In the genomic region with DNA sequence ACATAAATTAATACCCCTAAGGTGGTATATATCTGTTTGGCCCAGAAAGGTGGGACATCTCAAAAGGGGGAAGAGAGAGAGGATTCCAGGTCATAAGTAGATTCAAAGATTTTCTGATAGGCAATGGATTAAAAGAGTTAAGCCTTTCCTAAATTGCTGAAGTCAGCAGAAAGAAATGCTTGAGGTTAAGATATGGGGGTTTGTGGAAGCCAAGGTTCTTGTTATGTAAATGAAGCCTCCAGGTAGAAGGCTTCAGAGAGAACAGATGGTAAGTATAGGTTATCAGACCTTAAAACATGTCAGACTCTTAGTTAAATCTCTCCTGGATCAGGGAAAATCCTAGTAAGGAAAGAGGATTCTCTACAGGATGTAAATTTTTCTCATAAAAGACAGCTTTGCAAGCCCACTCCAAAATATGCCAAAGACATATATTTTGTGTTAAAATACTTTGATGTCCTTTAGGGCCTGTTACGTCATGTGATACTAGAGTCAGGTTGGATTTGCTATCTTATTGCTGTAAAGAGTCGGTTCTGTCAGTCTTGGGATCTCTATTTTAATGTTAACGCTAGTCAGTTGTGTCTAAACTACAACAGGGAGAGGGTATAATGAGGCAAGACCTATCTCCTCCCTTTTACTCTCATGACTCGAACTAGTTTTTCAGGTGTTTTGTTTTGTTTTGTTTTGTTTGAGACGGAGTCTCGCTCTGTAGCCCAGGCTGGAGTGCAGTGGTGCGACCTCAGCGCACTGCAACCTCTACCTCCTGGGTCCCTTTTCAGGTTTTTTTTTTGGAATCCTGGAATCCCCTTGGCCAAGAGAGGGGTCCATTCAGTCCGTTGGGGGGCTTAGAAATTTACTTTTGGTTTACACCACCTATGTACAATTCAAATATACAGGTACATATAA, we compare ENCODE assay signal across 2 cellular contexts.
TF ChIP-seq lines count a peak whose summit lies in the region.

No MANE protein-coding gene starts in this region.

TF ChIP-seq in A549, 52 proteins besides CTCF, POLR2A, EP300 and RAD21:
- no peak for TF ChIP-seq PHF8 (IDR thresholded peaks at IDR 0.05; ENCODE audit: borderline replicate concordance, low read depth)
- peak; percentile 94 for TF ChIP-seq MAFK (IDR thresholded peaks at IDR 0.05; ENCODE audit: partially characterized antibody)
- no peak for TF ChIP-seq BHLHE40 (IDR thresholded peaks at IDR 0.05; ENCODE audit: low read depth, low read length)
TF ChIP-seq in A549: peak in this region for 1.

TF ChIP-seq in H1, 55 proteins besides CTCF, POLR2A, EP300 and RAD21:
- TF ChIP-seq, protein P1, sequence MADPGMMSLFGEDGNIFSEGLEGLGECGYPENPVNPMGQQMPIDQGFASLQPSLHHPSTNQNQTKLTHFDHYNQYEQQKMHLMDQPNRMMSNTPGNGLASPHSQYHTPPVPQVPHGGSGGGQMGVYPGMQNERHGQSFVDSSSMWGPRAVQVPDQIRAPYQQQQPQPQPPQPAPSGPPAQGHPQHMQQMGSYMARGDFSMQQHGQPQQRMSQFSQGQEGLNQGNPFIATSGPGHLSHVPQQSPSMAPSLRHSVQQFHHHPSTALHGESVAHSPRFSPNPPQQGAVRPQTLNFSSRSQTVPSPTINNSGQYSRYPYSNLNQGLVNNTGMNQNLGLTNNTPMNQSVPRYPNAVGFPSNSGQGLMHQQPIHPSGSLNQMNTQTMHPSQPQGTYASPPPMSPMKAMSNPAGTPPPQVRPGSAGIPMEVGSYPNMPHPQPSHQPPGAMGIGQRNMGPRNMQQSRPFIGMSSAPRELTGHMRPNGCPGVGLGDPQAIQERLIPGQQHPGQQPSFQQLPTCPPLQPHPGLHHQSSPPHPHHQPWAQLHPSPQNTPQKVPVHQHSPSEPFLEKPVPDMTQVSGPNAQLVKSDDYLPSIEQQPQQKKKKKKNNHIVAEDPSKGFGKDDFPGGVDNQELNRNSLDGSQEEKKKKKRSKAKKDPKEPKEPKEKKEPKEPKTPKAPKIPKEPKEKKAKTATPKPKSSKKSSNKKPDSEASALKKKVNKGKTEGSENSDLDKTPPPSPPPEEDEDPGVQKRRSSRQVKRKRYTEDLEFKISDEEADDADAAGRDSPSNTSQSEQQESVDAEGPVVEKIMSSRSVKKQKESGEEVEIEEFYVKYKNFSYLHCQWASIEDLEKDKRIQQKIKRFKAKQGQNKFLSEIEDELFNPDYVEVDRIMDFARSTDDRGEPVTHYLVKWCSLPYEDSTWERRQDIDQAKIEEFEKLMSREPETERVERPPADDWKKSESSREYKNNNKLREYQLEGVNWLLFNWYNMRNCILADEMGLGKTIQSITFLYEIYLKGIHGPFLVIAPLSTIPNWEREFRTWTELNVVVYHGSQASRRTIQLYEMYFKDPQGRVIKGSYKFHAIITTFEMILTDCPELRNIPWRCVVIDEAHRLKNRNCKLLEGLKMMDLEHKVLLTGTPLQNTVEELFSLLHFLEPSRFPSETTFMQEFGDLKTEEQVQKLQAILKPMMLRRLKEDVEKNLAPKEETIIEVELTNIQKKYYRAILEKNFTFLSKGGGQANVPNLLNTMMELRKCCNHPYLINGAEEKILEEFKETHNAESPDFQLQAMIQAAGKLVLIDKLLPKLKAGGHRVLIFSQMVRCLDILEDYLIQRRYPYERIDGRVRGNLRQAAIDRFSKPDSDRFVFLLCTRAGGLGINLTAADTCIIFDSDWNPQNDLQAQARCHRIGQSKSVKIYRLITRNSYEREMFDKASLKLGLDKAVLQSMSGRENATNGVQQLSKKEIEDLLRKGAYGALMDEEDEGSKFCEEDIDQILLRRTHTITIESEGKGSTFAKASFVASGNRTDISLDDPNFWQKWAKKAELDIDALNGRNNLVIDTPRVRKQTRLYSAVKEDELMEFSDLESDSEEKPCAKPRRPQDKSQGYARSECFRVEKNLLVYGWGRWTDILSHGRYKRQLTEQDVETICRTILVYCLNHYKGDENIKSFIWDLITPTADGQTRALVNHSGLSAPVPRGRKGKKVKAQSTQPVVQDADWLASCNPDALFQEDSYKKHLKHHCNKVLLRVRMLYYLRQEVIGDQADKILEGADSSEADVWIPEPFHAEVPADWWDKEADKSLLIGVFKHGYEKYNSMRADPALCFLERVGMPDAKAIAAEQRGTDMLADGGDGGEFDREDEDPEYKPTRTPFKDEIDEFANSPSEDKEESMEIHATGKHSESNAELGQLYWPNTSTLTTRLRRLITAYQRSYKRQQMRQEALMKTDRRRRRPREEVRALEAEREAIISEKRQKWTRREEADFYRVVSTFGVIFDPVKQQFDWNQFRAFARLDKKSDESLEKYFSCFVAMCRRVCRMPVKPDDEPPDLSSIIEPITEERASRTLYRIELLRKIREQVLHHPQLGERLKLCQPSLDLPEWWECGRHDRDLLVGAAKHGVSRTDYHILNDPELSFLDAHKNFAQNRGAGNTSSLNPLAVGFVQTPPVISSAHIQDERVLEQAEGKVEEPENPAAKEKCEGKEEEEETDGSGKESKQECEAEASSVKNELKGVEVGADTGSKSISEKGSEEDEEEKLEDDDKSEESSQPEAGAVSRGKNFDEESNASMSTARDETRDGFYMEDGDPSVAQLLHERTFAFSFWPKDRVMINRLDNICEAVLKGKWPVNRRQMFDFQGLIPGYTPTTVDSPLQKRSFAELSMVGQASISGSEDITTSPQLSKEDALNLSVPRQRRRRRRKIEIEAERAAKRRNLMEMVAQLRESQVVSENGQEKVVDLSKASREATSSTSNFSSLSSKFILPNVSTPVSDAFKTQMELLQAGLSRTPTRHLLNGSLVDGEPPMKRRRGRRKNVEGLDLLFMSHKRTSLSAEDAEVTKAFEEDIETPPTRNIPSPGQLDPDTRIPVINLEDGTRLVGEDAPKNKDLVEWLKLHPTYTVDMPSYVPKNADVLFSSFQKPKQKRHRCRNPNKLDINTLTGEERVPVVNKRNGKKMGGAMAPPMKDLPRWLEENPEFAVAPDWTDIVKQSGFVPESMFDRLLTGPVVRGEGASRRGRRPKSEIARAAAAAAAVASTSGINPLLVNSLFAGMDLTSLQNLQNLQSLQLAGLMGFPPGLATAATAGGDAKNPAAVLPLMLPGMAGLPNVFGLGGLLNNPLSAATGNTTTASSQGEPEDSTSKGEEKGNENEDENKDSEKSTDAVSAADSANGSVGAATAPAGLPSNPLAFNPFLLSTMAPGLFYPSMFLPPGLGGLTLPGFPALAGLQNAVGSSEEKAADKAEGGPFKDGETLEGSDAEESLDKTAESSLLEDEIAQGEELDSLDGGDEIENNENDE (IDR thresholded peaks at IDR 0.05; ENCODE audit: insufficient replicate concordance, low read length): peak; percentile 42
- TF ChIP-seq CEBPB (IDR thresholded peaks at IDR 0.05; ENCODE audit: low read depth, low read length) (no peak), MAFK (IDR thresholded peaks at IDR 0.05; ENCODE audit: low read depth, low read length) (peak; percentile 99), GABPA (IDR thresholded peaks at IDR 0.05; ENCODE audit: borderline replicate concordance, insufficient read depth, low read length) (no peak), SIN3A (conservative IDR thresholded peaks at IDR 0.05 in 1 of 2, IDR thresholded peaks at IDR 0.05 in 1 of 2; ENCODE audit: low read depth in 1 of 2, low read length in 2 of 2) (no peak), ZNF274 (IDR thresholded peaks at IDR 0.05; ENCODE audit: borderline replicate concordance, extremely low read depth, low read length) (no peak)
- TF ChIP-seq, protein P2, sequence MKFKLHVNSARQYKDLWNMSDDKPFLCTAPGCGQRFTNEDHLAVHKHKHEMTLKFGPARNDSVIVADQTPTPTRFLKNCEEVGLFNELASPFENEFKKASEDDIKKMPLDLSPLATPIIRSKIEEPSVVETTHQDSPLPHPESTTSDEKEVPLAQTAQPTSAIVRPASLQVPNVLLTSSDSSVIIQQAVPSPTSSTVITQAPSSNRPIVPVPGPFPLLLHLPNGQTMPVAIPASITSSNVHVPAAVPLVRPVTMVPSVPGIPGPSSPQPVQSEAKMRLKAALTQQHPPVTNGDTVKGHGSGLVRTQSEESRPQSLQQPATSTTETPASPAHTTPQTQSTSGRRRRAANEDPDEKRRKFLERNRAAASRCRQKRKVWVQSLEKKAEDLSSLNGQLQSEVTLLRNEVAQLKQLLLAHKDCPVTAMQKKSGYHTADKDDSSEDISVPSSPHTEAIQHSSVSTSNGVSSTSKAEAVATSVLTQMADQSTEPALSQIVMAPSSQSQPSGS (IDR thresholded peaks at IDR 0.05; ENCODE audit: low read length): no peak; the same call in 1 of the 2 replicates
